ENCODE assay signal across 8 cellular contexts in the genomic region with DNA sequence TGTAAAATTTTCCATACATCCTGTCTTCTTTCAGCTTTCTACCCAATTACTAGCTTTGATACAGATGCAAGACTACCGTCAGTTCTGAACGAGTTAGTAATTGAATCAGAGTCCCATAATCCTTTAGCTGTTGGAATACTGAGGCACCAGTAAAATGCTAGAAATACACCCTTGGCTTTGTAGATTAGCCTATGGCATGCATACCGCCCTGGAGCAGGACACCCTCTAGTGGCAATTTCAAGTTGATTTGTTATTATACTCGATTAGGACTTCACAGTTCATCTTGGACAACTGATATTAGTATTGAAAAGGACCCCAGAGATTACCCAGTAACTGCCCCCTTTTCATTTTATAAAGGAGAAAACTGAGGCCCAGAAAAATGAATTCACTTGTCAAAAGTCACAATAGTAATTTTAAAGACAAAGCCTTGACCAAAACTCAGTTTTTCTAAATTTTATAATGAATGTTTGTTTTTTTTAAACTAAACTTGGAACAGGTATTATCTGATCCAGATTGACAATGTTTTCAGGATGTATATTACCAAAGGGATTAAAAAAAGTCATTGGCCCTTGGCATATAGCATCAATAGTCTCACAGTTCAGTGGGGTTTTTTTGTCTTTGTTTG. TPM values are rescaled to one million over a fixed set of nuclear protein-coding genes. Genes with fewer than 3 reads are reported as not detected.
DNase-seq lines count a peak whose midpoint lies in the region; ATAC-seq and TF ChIP-seq lines count a peak whose summit lies in the region.

No MANE protein-coding gene starts in this region.

- no peaks in the 10 kb centered on the region for H3K9me3 Mint-ChIP-seq in activated CD8-positive, alpha-beta T cell treated with anti-CD3 and anti-CD28 coated beads, Interleukin-2, amount 10 ng/mL, durations not matched to agents 7 days and 5 days (ENCODE audit: insufficient read depth)

- CTCF ChIA-PET in activated CD8-positive, alpha-beta T cell treated with anti-CD3 and anti-CD28 coated beads, Interleukin-2, amount 10 ng/mL, durations not matched to agents 7 days and 5 days (lab: Charles Lee), result interaction anchor here (0.6 to 2.0 kb wide), 11 partner anchors 8 to 499 kb away, joined by 3 to 9 read pairs (median 4); a partner anchor contains a TSS

- H3K36me3 Mint-ChIP-seq in activated CD8-positive, alpha-beta T cell treated with anti-CD3 and anti-CD28 coated beads, Interleukin-2, amount 10 ng/mL, durations not matched to agents 7 days and 5 days (ENCODE audit: low read depth), result peaks cover 9% of the 10 kb centered on the region

- H3K4me3 ChIP-seq in fibroblast of the aortic adventitia (ENCODE audit: low read depth, low read length), result no peak overlapping the region

- H3K27me3 Mint-ChIP-seq in activated CD8-positive, alpha-beta T cell treated with anti-CD3 and anti-CD28 coated beads, Interleukin-2, amount 10 ng/mL, durations not matched to agents 7 days and 5 days (ENCODE audit: low read depth), result no peaks in the 10 kb centered on the region

- peak; percentile 66 for ATAC-seq in HG03095 (IDR thresholded peaks at IDR 0.05; ENCODE audit: unreplicated experiment)
- ATAC-seq in activated CD8-positive, alpha-beta T cell treated with anti-CD3 and anti-CD28 coated beads, Interleukin-2, amount 10 ng/mL, durations not matched to agents 7 days and 5 days, result peak; percentile 67
- ATAC-seq in omental fat pad (ENCODE audit: low FRiP score), result peak; percentile 41
- ATAC-seq in GM21717 (IDR thresholded peaks at IDR 0.05; ENCODE audit: unreplicated experiment), result no peak

- H3K4me1 Mint-ChIP-seq in activated CD8-positive, alpha-beta T cell treated with anti-CD3 and anti-CD28 coated beads, Interleukin-2, amount 10 ng/mL, durations not matched to agents 7 days and 5 days (ENCODE audit: low read depth), result no peaks in the 10 kb centered on the region

- no peak overlapping the region for H3K4me3 Mint-ChIP-seq in activated CD8-positive, alpha-beta T cell treated with anti-CD3 and anti-CD28 coated beads, Interleukin-2, amount 10 ng/mL, durations not matched to agents 7 days and 5 days

- POLR2A ChIA-PET in activated CD8-positive, alpha-beta T cell treated with anti-CD3 and anti-CD28 coated beads, Interleukin-2, amount 10 ng/mL, durations not matched to agents 7 days and 5 days (lab: Charles Lee), result interaction anchor here (0.7 kb wide), 1 partner anchor 13 kb away, joined by 5 read pairs; no protein-coding TSS in a partner anchor

- peak; percentile 10 for DNase-seq in activated CD4-positive, CD25-positive, alpha-beta regulatory T cell treated with anti-CD3 and anti-CD28 coated beads, Interleukin-2, amount 50 U/mL, for 16 hours (ENCODE audit: low read depth, low spot score)
- DNase-seq in activated CD4-positive, CD25-positive, alpha-beta regulatory T cell treated with anti-CD3 and anti-CD28 coated beads, Interleukin-2, amount 50 U/mL, for 72 hours, result no peak
- peak; percentile 76 for DNase-seq in NCI-H526 treated with DMSO at 0.1 percent for 48 hours (lab: John Stamatoyannopoulos, UW)
- DNase-seq in activated CD8-positive, alpha-beta T cell treated with anti-CD3 and anti-CD28 coated beads, Interleukin-2, amount 10 ng/mL, durations not matched to agents 7 days and 5 days, result peak; percentile 61
- peak; percentile 83 for DNase-seq in fibroblast of the aortic adventitia (ENCODE audit: low read depth)
- no peak for DNase-seq in omental fat pad (ENCODE audit: low spot score)

- no peak overlapping the region for H3K27ac Mint-ChIP-seq in activated CD8-positive, alpha-beta T cell treated with anti-CD3 and anti-CD28 coated beads, Interleukin-2, amount 10 ng/mL, durations not matched to agents 7 days and 5 days

- peak; percentile 71 for TF ChIP-seq CTCF in fibroblast of the aortic adventitia (IDR thresholded peaks at IDR 0.05; ENCODE audit: insufficient read depth, low read length)
- no peak for TF ChIP-seq CTCF in omental fat pad (IDR thresholded peaks at IDR 0.05)

RNA-seq across cellular contexts. Expression of a gene that starts 46.1 kb away (rescaled TPM):
- total RNA-seq in activated CD8-positive, alpha-beta T cell treated with anti-CD3 and anti-CD28 coated beads, Interleukin-2, amount 10 ng/mL, durations not matched to agents 7 days and 5 days, result not detected
- 2.9 and 10.6 TPM in 2 replicates for total RNA-seq in fibroblast of the aortic adventitia (ENCODE audit: low replicate concordance)
- under 1 TPM in 3 of 4 donors, not detected in 1; 0.19 to 0.60 (median 0.50) TPM for total RNA-seq in omental fat pad

Comparison
In these comparisons a context has a peak if more than half of its experiments do, and no peak if none do; other contexts are left out.
1. DNase-seq: peak in activated CD4-positive, CD25-positive, alpha-beta regulatory T cell treated with anti-CD3 and anti-CD28 coated beads, Interleukin-2, amount 50 U/mL, for 16 hours (single experiment), NCI-H526 treated with DMSO at 0.1 percent for 48 hours (single experiment), activated CD8-positive, alpha-beta T cell treated with anti-CD3 and anti-CD28 coated beads, Interleukin-2, amount 10 ng/mL, durations not matched to agents 7 days and 5 days (single experiment) and fibroblast of the aortic adventitia (single experiment); none in activated CD4-positive, CD25-positive, alpha-beta regulatory T cell treated with anti-CD3 and anti-CD28 coated beads, Interleukin-2, amount 50 U/mL, for 72 hours (single experiment) and omental fat pad (single experiment).